Comparison of ENCODE assay signal across 9 cellular contexts in the genomic region with DNA sequence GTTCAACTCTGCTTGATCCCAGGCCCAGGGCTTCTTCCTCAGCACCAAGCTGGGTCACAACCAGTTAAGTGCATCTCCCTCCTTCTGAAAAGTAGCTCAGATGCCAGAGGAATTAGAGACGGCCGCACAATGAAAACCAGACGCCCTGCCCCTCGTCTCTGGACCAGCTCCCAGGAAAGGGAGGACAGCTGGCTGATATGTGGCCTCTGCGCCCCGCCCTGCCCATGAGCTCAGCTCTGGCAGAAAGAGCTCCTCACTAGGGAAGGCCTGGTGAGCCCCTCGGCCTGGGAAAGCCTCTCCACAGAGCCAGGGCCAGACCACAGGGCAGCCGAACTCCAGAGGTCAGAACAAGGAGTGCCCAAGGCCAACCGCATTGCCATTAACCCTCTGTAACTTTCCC. TPM values are rescaled to one million over a fixed set of nuclear protein-coding genes. Genes with fewer than 3 reads are reported as not detected.
DNase-seq lines count a peak whose midpoint lies in the region; ATAC-seq, FAIRE-seq and TF ChIP-seq lines count a peak whose summit lies in the region.
"Had no signal": no experiment of that assay in that cellular context is flagged by ENCODE, and none has a peak within 500 bp of the region (broad histone marks: within the 10 kb centered on the region; RNA-seq: fewer than 3 reads in every experiment).

No MANE protein-coding gene starts in this region.

- peak in 2 of 4 donors; percentile 61 for TF ChIP-seq EP300 in sigmoid colon (IDR thresholded peaks at IDR 0.05)

- no peak overlapping the region for H3K9ac ChIP-seq in astrocyte (ENCODE audit: low read length)

- H3K9me3 ChIP-seq in astrocyte (ENCODE audit: insufficient read depth, low read depth, low read length) (no peaks in the 10 kb centered on the region), hepatocyte (ENCODE audit: low read depth) (no peaks in the 10 kb centered on the region), sigmoid colon (no peaks in the 10 kb centered on the region)

- H2AFZ ChIP-seq in astrocyte (ENCODE audit: low read depth, low read length) (peak overlapping the region; percentile 16), hepatocyte (no peak overlapping the region)

- WGBS in hepatocyte (ENCODE audit: low lambda C conversion rate, missing lambda C conversion rate): 27% methylated on average over 8 of the region's 9 CpGs
- WGBS in sigmoid colon, 2 donors: 12 to 48% methylated on average over 9 of the region's 9 CpGs

- H3K4me3 ChIP-seq in astrocyte (ENCODE audit: insufficient read depth, low read depth, low read length) (no peak overlapping the region), hepatocyte (no peak overlapping the region), sigmoid colon (no peak overlapping the region)

- TF ChIP-seq CTCF in astrocyte (IDR thresholded peaks at IDR 0.05; ENCODE audit: insufficient read depth, low read depth, low read length) (no peak), hepatocyte (IDR thresholded peaks at IDR 0.05; ENCODE audit: poor library complexity) (no peak), sigmoid colon (IDR thresholded peaks at IDR 0.05) (no peak)

- intact Hi-C loops in sigmoid colon (cut with DNase I): loop anchor here (2.0 kb wide), 1 partner anchor 144 kb away; no protein-coding TSS in a partner anchor
- intact Hi-C loops in activated T-helper 2 cell treated with anti-CD3 and anti-CD28 coated beads, Interferon-gamma antibody, Interleukin-2, Interleukin-4, amounts not matched to agents 10 μg/mL and 5 μg/mL and 100 μg/mL, durations not matched to agents 14 hours and 24 hours and 36 hours (cut with micrococcal nuclease): no loop called here

- DNase-seq in EH (ENCODE audit: low read depth): peak; percentile 92
- DNase-seq in astrocyte (ENCODE audit: low read depth): peak; percentile 85
- DNase-seq in hepatocyte (ENCODE audit: low spot score): peak; percentile 84
- peak; percentile 96 for DNase-seq in sigmoid colon
- no peak for DNase-seq in NCI-H774 (lab: John Stamatoyannopoulos, UW)
- DNase-seq in activated T-helper 2 cell treated with anti-CD3 and anti-CD28 coated beads, Interferon-gamma antibody, Interleukin-2, Interleukin-4, amounts not matched to agents 10 μg/mL and 5 μg/mL and 100 μg/mL, durations not matched to agents 14 hours and 24 hours and 36 hours (ENCODE audit: low spot score): no peak
- DNase-seq in HPDE6-E6E7 (ENCODE audit: extremely low spot score): no peak
- DNase-seq: SW 1271 had no signal

- FAIRE-seq in astrocyte (lab: Jason Lieb, UNC): no peak

- H3K9me3 Mint-ChIP-seq in astrocyte (ENCODE audit: unreplicated experiment): no peaks in the 10 kb centered on the region
- no peaks in the 10 kb centered on the region for H3K9me3 Mint-ChIP-seq in activated T-helper 2 cell treated with anti-CD3 and anti-CD28 coated beads, Interferon-gamma antibody, Interleukin-2, Interleukin-4, amounts not matched to agents 10 μg/mL and 5 μg/mL and 100 μg/mL, durations not matched to agents 14 hours and 24 hours and 36 hours

- H3K79me2 ChIP-seq in astrocyte (ENCODE audit: insufficient read depth, low read length) (no peaks in the 10 kb centered on the region), hepatocyte (no peaks in the 10 kb centered on the region)

- H3K27ac Mint-ChIP-seq in astrocyte (ENCODE audit: unreplicated experiment): no peak overlapping the region
- H3K27ac Mint-ChIP-seq in activated T-helper 2 cell treated with anti-CD3 and anti-CD28 coated beads, Interferon-gamma antibody, Interleukin-2, Interleukin-4, amounts not matched to agents 10 μg/mL and 5 μg/mL and 100 μg/mL, durations not matched to agents 14 hours and 24 hours and 36 hours: no peak overlapping the region

- H3K36me3 ChIP-seq in astrocyte (ENCODE audit: insufficient read depth, low read length): no peaks in the 10 kb centered on the region
- H3K36me3 ChIP-seq in hepatocyte (replicated peaks; ENCODE audit: insufficient read depth, low read depth): no peaks in the 10 kb centered on the region
- no peaks in the 10 kb centered on the region for H3K36me3 ChIP-seq in sigmoid colon

- no peaks in the 10 kb centered on the region for H3K9me2 ChIP-seq in hepatocyte (replicated peaks; ENCODE audit: insufficient read depth)

- H3K4me2 ChIP-seq in astrocyte (ENCODE audit: low read length): peak overlapping the region; percentile 21
- peak overlapping the region; percentile 40 for H3K4me2 ChIP-seq in hepatocyte

- H3K27me3 ChIP-seq in astrocyte (ENCODE audit: insufficient read depth, low read length): no peaks in the 10 kb centered on the region
- no peaks in the 10 kb centered on the region for H3K27me3 ChIP-seq in hepatocyte
- no peaks in the 10 kb centered on the region for H3K27me3 ChIP-seq in sigmoid colon

- H3K4me1 ChIP-seq in astrocyte (ENCODE audit: insufficient read depth, low read length) (peaks cover 14% of the 10 kb centered on the region), hepatocyte (ENCODE audit: insufficient read depth) (peaks cover 60% of the 10 kb centered on the region), sigmoid colon (peaks cover 0 to 80% (median 79%) of the 10 kb centered on the region in 4 donors)

- peaks cover 19% of the 10 kb centered on the region for H3K27me3 Mint-ChIP-seq in astrocyte (ENCODE audit: low read depth, unreplicated experiment)
- H3K27me3 Mint-ChIP-seq in activated T-helper 2 cell treated with anti-CD3 and anti-CD28 coated beads, Interferon-gamma antibody, Interleukin-2, Interleukin-4, amounts not matched to agents 10 μg/mL and 5 μg/mL and 100 μg/mL, durations not matched to agents 14 hours and 24 hours and 36 hours (ENCODE audit: low read depth): no peaks in the 10 kb centered on the region

- H3K4me1 Mint-ChIP-seq in astrocyte (ENCODE audit: low read depth, unreplicated experiment): peaks cover 10% of the 10 kb centered on the region
- peaks cover 21% of the 10 kb centered on the region for H3K4me1 Mint-ChIP-seq in activated T-helper 2 cell treated with anti-CD3 and anti-CD28 coated beads, Interferon-gamma antibody, Interleukin-2, Interleukin-4, amounts not matched to agents 10 μg/mL and 5 μg/mL and 100 μg/mL, durations not matched to agents 14 hours and 24 hours and 36 hours (ENCODE audit: low read depth)

- H3K4me3 Mint-ChIP-seq in astrocyte (ENCODE audit: unreplicated experiment): no peak overlapping the region
- H3K4me3 Mint-ChIP-seq in activated T-helper 2 cell treated with anti-CD3 and anti-CD28 coated beads, Interferon-gamma antibody, Interleukin-2, Interleukin-4, amounts not matched to agents 10 μg/mL and 5 μg/mL and 100 μg/mL, durations not matched to agents 14 hours and 24 hours and 36 hours (ENCODE audit: low read depth): no peak overlapping the region

- no peaks in the 10 kb centered on the region for H4K20me1 ChIP-seq in astrocyte (ENCODE audit: insufficient read depth, low read length)
- no peaks in the 10 kb centered on the region for H4K20me1 ChIP-seq in hepatocyte (ENCODE audit: insufficient read depth, poor library complexity, severe bottlenecking)

- H3K27ac ChIP-seq in astrocyte (ENCODE audit: low read depth, low read length) (no peak overlapping the region), hepatocyte (peak overlapping the region; percentile 96), sigmoid colon (peak overlapping the region; percentile 81 to 95 (median 86))

- ATAC-seq in HG02981 (IDR thresholded peaks at IDR 0.05; ENCODE audit: unreplicated experiment): no peak

- H3K36me3 Mint-ChIP-seq in astrocyte (ENCODE audit: low read depth, unreplicated experiment): no peaks in the 10 kb centered on the region
- no peaks in the 10 kb centered on the region for H3K36me3 Mint-ChIP-seq in activated T-helper 2 cell treated with anti-CD3 and anti-CD28 coated beads, Interferon-gamma antibody, Interleukin-2, Interleukin-4, amounts not matched to agents 10 μg/mL and 5 μg/mL and 100 μg/mL, durations not matched to agents 14 hours and 24 hours and 36 hours (ENCODE audit: low read depth)

- TF ChIP-seq POLR2A in sigmoid colon (IDR thresholded peaks at IDR 0.05): no peak

RNA-seq across cellular contexts. Expression of gene SCGB1A1, which starts 18.1 kb away (rescaled TPM):
- total RNA-seq in astrocyte: not detected in 2 replicates
- total RNA-seq in hepatocyte: not detected in 2 replicates
- not detected in 2 replicates for polyA plus RNA-seq in hepatocyte
- total RNA-seq in sigmoid colon: not detected
- polyA plus RNA-seq in sigmoid colon: 10 to 100 TPM in 1 of 3 donors, not detected in 2; 11.4 TPM
- not detected in 2 replicates for total RNA-seq in activated T-helper 2 cell treated with anti-CD3 and anti-CD28 coated beads, Interferon-gamma antibody, Interleukin-2, Interleukin-4, amounts not matched to agents 10 μg/mL and 5 μg/mL and 100 μg/mL, durations not matched to agents 14 hours and 24 hours and 36 hours

Comparison
In these comparisons a context has a peak if more than half of its experiments do, and no peak if none do; other contexts are left out.
1. DNase-seq: peak in EH (single experiment), astrocyte (single experiment), hepatocyte (single experiment) and sigmoid colon (single experiment); none in NCI-H774 (single experiment), activated T-helper 2 cell treated with anti-CD3 and anti-CD28 coated beads, Interferon-gamma antibody, Interleukin-2, Interleukin-4, amounts not matched to agents 10 μg/mL and 5 μg/mL and 100 μg/mL, durations not matched to agents 14 hours and 24 hours and 36 hours (single experiment) and HPDE6-E6E7 (single experiment).